ENCODE assay signal across 1 cellular context in genomic region chr17:58534901-58535421, GRCh38.
TF ChIP-seq lines count a peak whose summit lies in the region.

No MANE protein-coding gene starts in this region.

TF ChIP-seq in HCT116, 20 proteins besides CTCF, POLR2A, EP300 and RAD21 (continued from another document):
- TF ChIP-seq POLR2AphosphoS5 (IDR thresholded peaks at IDR 0.05; ENCODE audit: low read depth, low read length) (no peak), ZNF274 (IDR thresholded peaks at IDR 0.05; ENCODE audit: low read depth, low read length) (no peak), SRF (IDR thresholded peaks at IDR 0.05; ENCODE audit: low read depth) (no peak), TCF7L2 (IDR thresholded peaks at IDR 0.05; ENCODE audit: borderline replicate concordance, extremely low read depth, insufficient read depth, insufficient read length) (no peak), REST (IDR thresholded peaks at IDR 0.05; ENCODE audit: low read depth) (no peak)
